ENCODE assay signal across 22 cellular contexts in the genomic region with DNA sequence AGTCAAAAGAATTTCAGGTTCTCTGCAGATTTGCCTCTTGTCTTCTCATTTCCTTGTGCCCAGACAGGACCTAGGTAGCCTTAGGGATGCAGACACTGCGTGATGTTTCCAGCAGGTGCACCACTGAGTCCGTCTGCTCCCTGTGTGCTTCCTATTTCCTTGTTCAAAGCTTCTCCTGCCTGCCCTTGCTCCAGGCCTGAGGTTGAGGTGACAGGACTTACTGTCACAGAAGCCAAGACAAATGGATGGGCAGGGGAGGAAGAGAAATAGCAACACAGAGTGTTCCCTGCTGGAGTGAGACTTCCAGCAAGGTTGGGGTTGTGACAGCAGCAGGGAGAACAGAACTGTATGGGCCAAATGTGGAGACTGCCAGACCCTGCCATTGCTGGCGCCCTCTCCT.
DNase-seq lines count a peak whose midpoint lies in the region; ATAC-seq and TF ChIP-seq lines count a peak whose summit lies in the region.
"Had no signal": no experiment of that assay in that cellular context is flagged by ENCODE, and none has a peak within 500 bp of the region (broad histone marks: within the 10 kb centered on the region; RNA-seq: fewer than 3 reads in every experiment).

No MANE protein-coding gene starts in this region.

- DNase-seq in H9 (no peak), cerebellum (ENCODE audit: low spot score) (peak; percentile 49), pons (ENCODE audit: low spot score) (peak; percentile 27)
- DNase-seq: 8988T; ACHN; BE2C; CD4-positive, alpha-beta memory T cell; CD4-positive, CD25-positive, alpha-beta regulatory T cell; CD8-positive, alpha-beta memory T cell; COR-L47; DMS 273 treated with DMSO at 0.1 percent for 48 hours; DMS153; DMS53; DMS79; DND-41; EL; GF-D8 had no signal

- no peak overlapping the region for H2BK20ac ChIP-seq in H9 (ENCODE audit: low read depth, low read length, poor library complexity, severe bottlenecking)

- no peaks in the 10 kb centered on the region for H3K9me3 Mint-ChIP-seq in H9
- H3K9me3 Mint-ChIP-seq: CD4-positive, CD25-positive, alpha-beta regulatory T cell; CD8-positive, alpha-beta memory T cell had no signal

- H3K23ac ChIP-seq in H9 (ENCODE audit: insufficient read length, low read depth, low read length), result no peak overlapping the region

- H4K8ac ChIP-seq in H9 (replicated peaks; ENCODE audit: insufficient read length, low read depth, low read length), result no peak overlapping the region

- no peak overlapping the region for H2BK120ac ChIP-seq in H9 (ENCODE audit: low read depth, low read length, poor library complexity, severe bottlenecking)

- H2BK15ac ChIP-seq in H9 (ENCODE audit: low read depth, low read length), result no peak overlapping the region

- H3K4ac ChIP-seq in H9 (ENCODE audit: low read depth, low read length), result no peak overlapping the region

- no peaks in the 10 kb centered on the region for H4K20me1 ChIP-seq in H9 (ENCODE audit: control insufficient read depth, insufficient read depth, insufficient read length)
- H4K20me1 ChIP-seq: BLaER1 had no signal

- H4K5ac ChIP-seq in H9 (ENCODE audit: insufficient read length, low read depth, low read length), result no peak overlapping the region

- no peak overlapping the region for H3K18ac ChIP-seq in H9 (ENCODE audit: insufficient read length, low read depth, low read length)

- no peaks in the 10 kb centered on the region for H3K79me1 ChIP-seq in H9 (ENCODE audit: insufficient read depth, low read depth, low read length, poor library complexity, severe bottlenecking)

- no CpG with 5 or more reads among the region's 3 CpGs for WGBS in H9 (ENCODE audit: extremely low coverage, insufficient read length, low lambda C conversion rate)

- no peak overlapping the region for H3K56ac ChIP-seq in H9 (ENCODE audit: insufficient read length, low read depth, low read length)

- H3K9ac ChIP-seq in H9 (ENCODE audit: extremely low read depth, insufficient read length, low read length), result no peak overlapping the region
- H3K9ac ChIP-seq: BLaER1 had no signal

- no peak for TF ChIP-seq CTCF in H9 (conservative IDR thresholded peaks at IDR 0.05)

- H3K79me2 ChIP-seq in H9 (ENCODE audit: insufficient read depth, low read length), result no peaks in the 10 kb centered on the region

- H3K4me3 Mint-ChIP-seq in H9, result no peak overlapping the region
- H3K4me3 Mint-ChIP-seq: CD14-positive monocyte; CD4-positive, alpha-beta memory T cell; CD4-positive, CD25-positive, alpha-beta regulatory T cell; CD8-positive, alpha-beta memory T cell had no signal

- no peaks in the 10 kb centered on the region; the same call in 1 of the 2 replicates for H3K27me3 ChIP-seq in H9 (ENCODE audit: insufficient read depth, low read length)
- H3K27me3 ChIP-seq: BE2C, BLaER1 had no signal

- H3K23me2 ChIP-seq in H9 (ENCODE audit: insufficient read length, low read depth, low read length, poor library complexity, severe bottlenecking), result no peaks in the 10 kb centered on the region

- no peak for ATAC-seq in HG03159 (IDR thresholded peaks at IDR 0.05; ENCODE audit: unreplicated experiment)
- no peak for ATAC-seq in HG02763 (IDR thresholded peaks at IDR 0.05; ENCODE audit: unreplicated experiment)
- no peak for ATAC-seq in GM21529 (IDR thresholded peaks at IDR 0.05; ENCODE audit: unreplicated experiment)

- no peak overlapping the region for H2AK5ac ChIP-seq in H9 (ENCODE audit: insufficient read length, low read length)

- H2AFZ ChIP-seq in H9 (ENCODE audit: low read length), result no peak overlapping the region

- peaks cover 7 to 10% of the 10 kb centered on the region in 2 experiments for H3K4me1 Mint-ChIP-seq in H9
- H3K4me1 Mint-ChIP-seq: CD14-positive monocyte; CD4-positive, alpha-beta memory T cell; CD4-positive, CD25-positive, alpha-beta regulatory T cell; CD8-positive, alpha-beta memory T cell had no signal

- no peak overlapping the region for H2BK5ac ChIP-seq in H9 (ENCODE audit: insufficient read length, low read length)

- no peak overlapping the region for H2BK12ac ChIP-seq in H9 (ENCODE audit: insufficient read length, low read depth, low read length)

- no peak overlapping the region for H3K27ac ChIP-seq in H9 (ENCODE audit: insufficient read length, low read depth, low read length)
- H3K27ac ChIP-seq: BLaER1 had no signal

- H3K4me2 ChIP-seq in H9 (ENCODE audit: insufficient read depth, insufficient read length, low read length), result no peak overlapping the region
- H3K4me2 ChIP-seq: BLaER1 had no signal

- no peak overlapping the region for H3T11ph ChIP-seq in H9 (ENCODE audit: low read length)

- peaks cover 3% of the 10 kb centered on the region; the same call in 1 of the 2 replicates for H3K4me1 ChIP-seq in H9 (ENCODE audit: insufficient read depth, low read length)
- H3K4me1 ChIP-seq: BE2C had no signal

- H3K14ac ChIP-seq in H9 (ENCODE audit: insufficient read depth, low read length), result 0 out of 2 replicates have a peak overlapping the region, but pooled peaks have one; percentile 45

- no peaks in the 10 kb centered on the region for H3K27me3 Mint-ChIP-seq in H9 (ENCODE audit: low read depth)
- H3K27me3 Mint-ChIP-seq: CD4-positive, CD25-positive, alpha-beta regulatory T cell had no signal

- H4K91ac ChIP-seq in H9 (ENCODE audit: insufficient read length, low read depth, low read length), result no peak overlapping the region

- no peaks in the 10 kb centered on the region for H3K36me3 Mint-ChIP-seq in H9 (ENCODE audit: insufficient read depth in 1 of 3, low read depth in 3 of 3)
- H3K36me3 Mint-ChIP-seq: CD14-positive monocyte; CD4-positive, alpha-beta memory T cell; CD4-positive, CD25-positive, alpha-beta regulatory T cell; CD8-positive, alpha-beta memory T cell had no signal

- no peaks in the 10 kb centered on the region for H3K9me3 ChIP-seq in H9 (ENCODE audit: control insufficient read depth, low read depth, low read length)
- H3K9me3 ChIP-seq: BE2C, BLaER1 had no signal

- no peak overlapping the region; a peak in 1 of 7 replicates for H3K27ac Mint-ChIP-seq in H9
- H3K27ac Mint-ChIP-seq: CD4-positive, alpha-beta memory T cell; CD4-positive, CD25-positive, alpha-beta regulatory T cell; CD8-positive, alpha-beta memory T cell had no signal
